18 cellular contexts compared by ENCODE assay signal in genomic region chr20:18003897-18004296, GRCh38. TPM values are rescaled to one million over a fixed set of nuclear protein-coding genes. Genes with fewer than 3 reads are reported as not detected.
DNase-seq lines count a peak whose midpoint lies in the region; ATAC-seq and TF ChIP-seq lines count a peak whose summit lies in the region.
"Had no signal": no experiment of that assay in that cellular context is flagged by ENCODE, and none has a peak within 500 bp of the region (broad histone marks: within the 10 kb centered on the region; RNA-seq: fewer than 3 reads in every experiment).

No MANE protein-coding gene starts in this region.

- H3K4me3 Mint-ChIP-seq in progenitor cell of endocrine pancreas (ENCODE audit: low read depth) = no peak overlapping the region
- H3K4me3 Mint-ChIP-seq in CD8-positive, alpha-beta T cell = no peak overlapping the region
- H3K4me3 Mint-ChIP-seq: activated CD4-positive, alpha-beta T cell treated with anti-CD3 and anti-CD28 coated beads for 36 hours; H9; nephron had no signal

- no peaks in the 10 kb centered on the region for H3K27me3 Mint-ChIP-seq in progenitor cell of endocrine pancreas
- H3K27me3 Mint-ChIP-seq in CD8-positive, alpha-beta T cell (ENCODE audit: low read depth) = peaks cover 4% of the 10 kb centered on the region
- H3K27me3 Mint-ChIP-seq: activated CD4-positive, alpha-beta T cell treated with anti-CD3 and anti-CD28 coated beads for 36 hours had no signal

- WGBS in adrenal gland, 4 donors = 58 to 89% (median 79%) methylated on average over 5 of the region's 5 CpGs

- H3K4me3 ChIP-seq in CD8-positive, alpha-beta T cell (ENCODE audit: low read depth, low read length) = no peak overlapping the region
- H3K4me3 ChIP-seq in adrenal gland = no peak overlapping the region
- H3K4me3 ChIP-seq: sigmoid colon had no signal

- H3K27ac Mint-ChIP-seq in progenitor cell of endocrine pancreas = peak overlapping the region; percentile 76
- H3K27ac Mint-ChIP-seq in CD8-positive, alpha-beta T cell = no peak overlapping the region
- H3K27ac Mint-ChIP-seq: activated CD4-positive, alpha-beta T cell treated with anti-CD3 and anti-CD28 coated beads for 36 hours; H9 had no signal

- no peaks in the 10 kb centered on the region for H3K9me3 ChIP-seq in CD8-positive, alpha-beta T cell (ENCODE audit: low read length)
- no peaks in the 10 kb centered on the region for H3K9me3 ChIP-seq in adrenal gland (replicated peaks in 1 of 3)
- H3K9me3 ChIP-seq: sigmoid colon had no signal

- ATAC-seq in GM18511 (IDR thresholded peaks at IDR 0.05; ENCODE audit: unreplicated experiment) (peak; percentile 41), GM21529 (IDR thresholded peaks at IDR 0.05; ENCODE audit: unreplicated experiment) (peak; percentile 44), HG03457 (IDR thresholded peaks at IDR 0.05; ENCODE audit: unreplicated experiment) (peak; percentile 37), Right ventricle myocardium superior (ENCODE audit: poor library complexity) (no peak)
- no peak for ATAC-seq in CD8-positive, alpha-beta T cell
- ATAC-seq: activated CD4-positive, alpha-beta T cell treated with anti-CD3 and anti-CD28 coated beads for 36 hours had no signal

- intact Hi-C loops in CD8-positive, alpha-beta T cell (cut with DNase I, micrococcal nuclease) = loop anchor here in 1 of 2 experiments (5.0 kb wide), 1 partner anchor 107 kb away; no protein-coding TSS in a partner anchor
- intact Hi-C loops in adrenal gland (cut with DNase I) = no loop called here
- intact Hi-C loops in Right ventricle myocardium superior (cut with DNase I) = no loop called here

- no peaks in the 10 kb centered on the region for H3K9me3 Mint-ChIP-seq in progenitor cell of endocrine pancreas (ENCODE audit: low read depth)
- H3K9me3 Mint-ChIP-seq in CD8-positive, alpha-beta T cell = no peaks in the 10 kb centered on the region
- H3K9me3 Mint-ChIP-seq: H9, nephron had no signal

- no peaks in the 10 kb centered on the region for H3K36me3 Mint-ChIP-seq in progenitor cell of endocrine pancreas (ENCODE audit: insufficient read depth)
- H3K36me3 Mint-ChIP-seq in CD8-positive, alpha-beta T cell = no peaks in the 10 kb centered on the region

- CTCF ChIA-PET in CD8-positive, alpha-beta T cell (lab: Charles Lee) = no interaction called here

- no peak for TF ChIP-seq POLR2A in adrenal gland (IDR thresholded peaks at IDR 0.05)

- no peak overlapping the region for H3K27ac ChIP-seq in CD8-positive, alpha-beta T cell (ENCODE audit: low read depth, low read length)
- H3K27ac ChIP-seq in adrenal gland = no peak overlapping the region

- POLR2A ChIA-PET in CD8-positive, alpha-beta T cell (lab: Charles Lee) = no interaction called here

- peaks cover 44% of the 10 kb centered on the region for H3K4me1 Mint-ChIP-seq in progenitor cell of endocrine pancreas (ENCODE audit: low read depth)
- no peaks in the 10 kb centered on the region for H3K4me1 Mint-ChIP-seq in CD8-positive, alpha-beta T cell (ENCODE audit: low read depth)
- H3K4me1 Mint-ChIP-seq: activated CD4-positive, alpha-beta T cell treated with anti-CD3 and anti-CD28 coated beads for 36 hours had no signal

- no peaks in the 10 kb centered on the region for H3K27me3 ChIP-seq in CD8-positive, alpha-beta T cell (ENCODE audit: insufficient read depth, low read length)
- H3K27me3 ChIP-seq in adrenal gland = no peaks in the 10 kb centered on the region
- H3K27me3 ChIP-seq: sigmoid colon had no signal

- no peaks in the 10 kb centered on the region for H3K4me1 ChIP-seq in CD8-positive, alpha-beta T cell (ENCODE audit: insufficient read depth, low read length)
- peaks cover 0 to 8% of the 10 kb centered on the region in 2 donors for H3K4me1 ChIP-seq in adrenal gland (replicated peaks in 1 of 2)

- DNase-seq in progenitor cell of endocrine pancreas (ENCODE audit: low spot score, unreplicated experiment) = no peak
- DNase-seq in CD8-positive, alpha-beta T cell = no peak
- DNase-seq in adrenal gland = no peak
- DNase-seq in NCI-H187 (lab: John Stamatoyannopoulos, UW) = no peak
- no peak for DNase-seq in Right ventricle myocardium superior
- DNase-seq: activated CD4-positive, alpha-beta T cell treated with anti-CD3 and anti-CD28 coated beads for 36 hours; activated T-cell treated with anti-CD3 and anti-CD28 coated beads, Interleukin-2, amount 50 U/mL, for 1 hour; DND-41; H9; hypothalamus; sigmoid colon had no signal

- H3K36me3 ChIP-seq in CD8-positive, alpha-beta T cell (ENCODE audit: insufficient read depth, low read length) = no peaks in the 10 kb centered on the region
- H3K36me3 ChIP-seq in adrenal gland (replicated peaks in 1 of 2) = no peaks in the 10 kb centered on the region
- H3K36me3 ChIP-seq: sigmoid colon had no signal

- TF ChIP-seq CTCF in progenitor cell of endocrine pancreas (IDR thresholded peaks at IDR 0.05; ENCODE audit: unreplicated experiment) (no peak), adrenal gland (IDR thresholded peaks at IDR 0.05) (no peak)
- TF ChIP-seq CTCF in CD8-positive, alpha-beta T cell (IDR thresholded peaks at IDR 0.05) = no peak

RNA-seq across cellular contexts. Expression of gene MGME1, which starts 35.1 kb away (rescaled TPM):
- total RNA-seq in progenitor cell of endocrine pancreas = 20.3 and 24.6 TPM in 2 replicates
- total RNA-seq in CD8-positive, alpha-beta T cell = 1 to 10 TPM; 4.5 to 4.7 TPM
- total RNA-seq in adrenal gland = 10 to 100 TPM; 11.0 to 30.0 (median 19.5) TPM
- 10 to 100 TPM; 19.1 to 25.9 (median 19.8) TPM for polyA plus RNA-seq in adrenal gland
- total RNA-seq in Right ventricle myocardium superior = 14.2 TPM

RNA-seq across cellular contexts. Expression of gene SNX5, which starts 35.3 kb away (rescaled TPM):
- total RNA-seq in progenitor cell of endocrine pancreas = 106 and 109 TPM in 2 replicates
- 10 to 100 TPM; 47.3 to 52.0 TPM for total RNA-seq in CD8-positive, alpha-beta T cell
- 100 to 1,000 TPM; 103 to 201 (median 120) TPM for total RNA-seq in adrenal gland
- 100 to 1,000 TPM; 144 to 162 (median 160) TPM for polyA plus RNA-seq in adrenal gland
- total RNA-seq in Right ventricle myocardium superior = 39.9 TPM

RNA-seq across cellular contexts. Expression of gene OVOL2, which starts 53.8 kb away (rescaled TPM):
- 5.4 and 5.9 TPM in 2 replicates for total RNA-seq in progenitor cell of endocrine pancreas
- total RNA-seq in CD8-positive, alpha-beta T cell = not detected
- not detected for total RNA-seq in adrenal gland
- polyA plus RNA-seq in adrenal gland = not detected
- total RNA-seq in Right ventricle myocardium superior = not detected
- total RNA-seq: activated CD4-positive, alpha-beta T cell treated with anti-CD3 and anti-CD28 coated beads for 36 hours; cerebellum; LHCN-M2; sigmoid colon had no signal
- polyA plus RNA-seq: BJ had no signal

Comparison
In these comparisons a context has a peak if more than half of its experiments do, and no peak if none do; other contexts are left out.
1. ATAC-seq: peak in GM18511 (single experiment), GM21529 (single experiment) and HG03457 (single experiment); none in CD8-positive, alpha-beta T cell (single experiment) and Right ventricle myocardium superior (single experiment).